ENCODE assay signal across 15 cellular contexts in the genomic region with DNA sequence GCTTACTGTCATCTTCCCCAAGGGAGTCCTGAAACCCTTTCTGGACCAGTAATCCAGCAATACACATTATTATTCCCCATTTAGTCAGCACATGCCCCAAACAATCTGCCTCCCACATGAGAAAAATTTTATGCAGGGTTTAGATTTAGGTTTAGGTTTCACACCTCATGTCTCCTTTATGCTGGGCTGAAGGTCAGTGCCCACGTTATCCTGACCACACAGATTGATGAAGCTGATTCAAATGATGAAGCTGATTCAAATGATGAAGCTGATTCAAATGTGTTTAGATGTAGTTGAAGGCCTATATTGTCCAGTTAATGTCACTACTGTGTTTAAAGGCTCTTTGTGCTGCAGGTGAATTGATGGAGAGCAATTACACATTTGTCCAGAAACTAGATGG. TPM values are rescaled to one million over a fixed set of nuclear protein-coding genes. Genes with fewer than 3 reads are reported as not detected.
DNase-seq lines count a peak whose midpoint lies in the region; ATAC-seq and TF ChIP-seq lines count a peak whose summit lies in the region.
"Had no signal": no experiment of that assay in that cellular context is flagged by ENCODE, and none has a peak within 500 bp of the region (broad histone marks: within the 10 kb centered on the region; RNA-seq: fewer than 3 reads in every experiment).

No MANE protein-coding gene starts in this region.

- H3K9me3 Mint-ChIP-seq in activated CD4-positive, alpha-beta T cell treated with anti-CD3 and anti-CD28 coated beads, Interleukin-2, amount 10 ng/mL, durations not matched to agents 24 days and 14 days = peaks cover 12% of the 10 kb centered on the region
- H3K9me3 Mint-ChIP-seq in CD8-positive, alpha-beta T cell = no peaks in the 10 kb centered on the region
- peaks cover 4% of the 10 kb centered on the region for H3K9me3 Mint-ChIP-seq in activated T-helper 1 cell treated with anti-CD3 and anti-CD28 coated beads, Interleukin-12 subunit alpha, Interleukin-12 subunit beta, Interleukin-2, Interleukin-4 antibody, amounts not matched to agents 30 ng/mL and 10 ng/mL and 1 ng/mL, durations not matched to agents 14 hours and 24 hours and 36 hours
- peaks cover 0 to 2% of the 10 kb centered on the region in 2 donors for H3K9me3 Mint-ChIP-seq in natural killer cell

- in situ Hi-C loops in KBM-7 (cut with MboI; ENCODE audit: low pct_unique_long_range_greater_than_20kb, low sequenced_read_pairs) = no loop called here

- intact Hi-C loops in activated CD4-positive, alpha-beta T cell treated with anti-CD3 and anti-CD28 coated beads, Interleukin-2, amount 10 ng/mL, durations not matched to agents 24 days and 14 days (cut with micrococcal nuclease) = loop anchor here (1.0 to 10.0 kb wide), 2 partner anchors 8 to 798 kb away; no protein-coding TSS in a partner anchor
- intact Hi-C loops in CD8-positive, alpha-beta T cell (cut with DNase I, micrococcal nuclease) = loop anchor here (5.0 to 10.0 kb wide), 3 partner anchors 358 to 1806 kb away; partner anchors contain the start of gene NECTIN3 (in 1 of the 2)
- intact Hi-C loops in activated T-helper 1 cell treated with anti-CD3 and anti-CD28 coated beads, Interleukin-12 subunit alpha, Interleukin-12 subunit beta, Interleukin-2, Interleukin-4 antibody, amounts not matched to agents 30 ng/mL and 10 ng/mL and 1 ng/mL, durations not matched to agents 14 hours and 24 hours and 36 hours (cut with micrococcal nuclease) = loop anchor here (5.0 kb wide), 4 partner anchors 301 to 949 kb away; partner anchors contain the start of genes ATG3, NECTIN3 and SLC35A5
- intact Hi-C loops in natural killer cell (cut with micrococcal nuclease) = loop anchor here (10.0 kb wide), 1 partner anchor 1808 kb away; no protein-coding TSS in a partner anchor

- H3K27me3 ChIP-seq in CD8-positive, alpha-beta T cell (ENCODE audit: insufficient read depth, low read length) = no peaks in the 10 kb centered on the region

- CTCF ChIA-PET in CD8-positive, alpha-beta T cell (lab: Charles Lee) = no interaction called here

- H3K36me3 Mint-ChIP-seq in activated CD4-positive, alpha-beta T cell treated with anti-CD3 and anti-CD28 coated beads, Interleukin-2, amount 10 ng/mL, durations not matched to agents 24 days and 14 days (ENCODE audit: low read depth) = peaks cover 66% of the 10 kb centered on the region
- H3K36me3 Mint-ChIP-seq in CD8-positive, alpha-beta T cell = peaks cover 64% of the 10 kb centered on the region
- H3K36me3 Mint-ChIP-seq in activated T-helper 1 cell treated with anti-CD3 and anti-CD28 coated beads, Interleukin-12 subunit alpha, Interleukin-12 subunit beta, Interleukin-2, Interleukin-4 antibody, amounts not matched to agents 30 ng/mL and 10 ng/mL and 1 ng/mL, durations not matched to agents 14 hours and 24 hours and 36 hours (ENCODE audit: low read depth) = peaks cover 50% of the 10 kb centered on the region
- peaks cover 8% of the 10 kb centered on the region for H3K36me3 Mint-ChIP-seq in natural killer cell
- H3K36me3 Mint-ChIP-seq: CD14-positive monocyte had no signal

- no peak for ATAC-seq in CD8-positive, alpha-beta T cell
- no peak for ATAC-seq in natural killer cell
- ATAC-seq in GM21717 (IDR thresholded peaks at IDR 0.05; ENCODE audit: unreplicated experiment) = no peak

- peak overlapping the region; percentile 92 for H3K27ac Mint-ChIP-seq in activated CD4-positive, alpha-beta T cell treated with anti-CD3 and anti-CD28 coated beads, Interleukin-2, amount 10 ng/mL, durations not matched to agents 24 days and 14 days
- peak overlapping the region; percentile 49 for H3K27ac Mint-ChIP-seq in CD8-positive, alpha-beta T cell
- peak overlapping the region; percentile 98 for H3K27ac Mint-ChIP-seq in activated T-helper 1 cell treated with anti-CD3 and anti-CD28 coated beads, Interleukin-12 subunit alpha, Interleukin-12 subunit beta, Interleukin-2, Interleukin-4 antibody, amounts not matched to agents 30 ng/mL and 10 ng/mL and 1 ng/mL, durations not matched to agents 14 hours and 24 hours and 36 hours
- H3K27ac Mint-ChIP-seq in natural killer cell = peak overlapping the region; percentile 55 to 90
- H3K27ac Mint-ChIP-seq: CD14-positive monocyte had no signal

- peak; percentile 55 for DNase-seq in activated CD4-positive, alpha-beta T cell treated with anti-CD3 and anti-CD28 coated beads, Interleukin-2, amount 10 ng/mL, durations not matched to agents 24 days and 14 days
- DNase-seq in activated CD4-positive, alpha-beta T cell treated with anti-CD3 and anti-CD28 coated beads, Interleukin-2, amount 50 U/mL, for 1 hour = no peak
- DNase-seq in CD8-positive, alpha-beta T cell = no peak
- DNase-seq in activated T-helper 1 cell treated with anti-CD3 and anti-CD28 coated beads, Interleukin-12 subunit alpha, Interleukin-12 subunit beta, Interleukin-2, Interleukin-4 antibody, amounts not matched to agents 30 ng/mL and 10 ng/mL and 1 ng/mL, durations not matched to agents 14 hours and 24 hours and 36 hours (ENCODE audit: low spot score) = no peak
- DNase-seq in natural killer cell = no peak
- no peak for DNase-seq in KBM-7
- no peak for DNase-seq in COLO829 (ENCODE audit: low spot score)
- DNase-seq: NCI-H1105 treated with DMSO at 0.1 percent for 48 hours, NCI-H187, NCI-H446 treated with DMSO at 0.1 percent for 48 hours, NCI-H774 had no signal

- H3K27me3 Mint-ChIP-seq in activated CD4-positive, alpha-beta T cell treated with anti-CD3 and anti-CD28 coated beads, Interleukin-2, amount 10 ng/mL, durations not matched to agents 24 days and 14 days = no peaks in the 10 kb centered on the region
- H3K27me3 Mint-ChIP-seq in CD8-positive, alpha-beta T cell (ENCODE audit: low read depth) = no peaks in the 10 kb centered on the region
- no peaks in the 10 kb centered on the region for H3K27me3 Mint-ChIP-seq in activated T-helper 1 cell treated with anti-CD3 and anti-CD28 coated beads, Interleukin-12 subunit alpha, Interleukin-12 subunit beta, Interleukin-2, Interleukin-4 antibody, amounts not matched to agents 30 ng/mL and 10 ng/mL and 1 ng/mL, durations not matched to agents 14 hours and 24 hours and 36 hours (ENCODE audit: insufficient read depth)
- H3K27me3 Mint-ChIP-seq in natural killer cell (ENCODE audit: low read depth in 2 of 2) = no peaks in the 10 kb centered on the region

- H3K36me3 ChIP-seq in CD8-positive, alpha-beta T cell (ENCODE audit: insufficient read depth, low read length) = peaks cover 2% of the 10 kb centered on the region

- H3K27ac ChIP-seq in CD8-positive, alpha-beta T cell (ENCODE audit: low read depth, low read length) = no peak overlapping the region
- H3K27ac ChIP-seq: KMS-11 had no signal

- H3K4me1 ChIP-seq in CD8-positive, alpha-beta T cell (ENCODE audit: insufficient read depth, low read length) = peaks cover 67% of the 10 kb centered on the region

- H3K4me1 Mint-ChIP-seq in activated CD4-positive, alpha-beta T cell treated with anti-CD3 and anti-CD28 coated beads, Interleukin-2, amount 10 ng/mL, durations not matched to agents 24 days and 14 days = peaks cover 87% of the 10 kb centered on the region
- H3K4me1 Mint-ChIP-seq in CD8-positive, alpha-beta T cell (ENCODE audit: low read depth) = peaks cover 81% of the 10 kb centered on the region
- H3K4me1 Mint-ChIP-seq in activated T-helper 1 cell treated with anti-CD3 and anti-CD28 coated beads, Interleukin-12 subunit alpha, Interleukin-12 subunit beta, Interleukin-2, Interleukin-4 antibody, amounts not matched to agents 30 ng/mL and 10 ng/mL and 1 ng/mL, durations not matched to agents 14 hours and 24 hours and 36 hours (ENCODE audit: low read depth) = peaks cover 100% of the 10 kb centered on the region
- H3K4me1 Mint-ChIP-seq in natural killer cell = peaks cover 60 to 86% of the 10 kb centered on the region in 2 donors

- H3K9me3 ChIP-seq in CD8-positive, alpha-beta T cell (ENCODE audit: low read length) = no peaks in the 10 kb centered on the region

- no peak for TF ChIP-seq CTCF in CD8-positive, alpha-beta T cell (IDR thresholded peaks at IDR 0.05)
- no peak for TF ChIP-seq CTCF in natural killer cell (IDR thresholded peaks at IDR 0.05)

- POLR2A ChIA-PET in CD8-positive, alpha-beta T cell (lab: Charles Lee) = interaction anchor here (1.2 to 1.3 kb wide), 2 partner anchors 54 to 70 kb away, joined by 3 read pairs; no protein-coding TSS in a partner anchor

- H3K4me3 ChIP-seq in CD8-positive, alpha-beta T cell (ENCODE audit: low read depth, low read length) = no peak overlapping the region

- peak overlapping the region; percentile 58 for H3K4me3 Mint-ChIP-seq in activated CD4-positive, alpha-beta T cell treated with anti-CD3 and anti-CD28 coated beads, Interleukin-2, amount 10 ng/mL, durations not matched to agents 24 days and 14 days
- H3K4me3 Mint-ChIP-seq in CD8-positive, alpha-beta T cell = no peak overlapping the region
- peak overlapping the region; percentile 46 for H3K4me3 Mint-ChIP-seq in activated T-helper 1 cell treated with anti-CD3 and anti-CD28 coated beads, Interleukin-12 subunit alpha, Interleukin-12 subunit beta, Interleukin-2, Interleukin-4 antibody, amounts not matched to agents 30 ng/mL and 10 ng/mL and 1 ng/mL, durations not matched to agents 14 hours and 24 hours and 36 hours
- H3K4me3 Mint-ChIP-seq in natural killer cell = no peak overlapping the region
- H3K4me3 Mint-ChIP-seq: CD14-positive monocyte had no signal

RNA-seq across cellular contexts. Expression of gene ZBED2, which starts 18.1 kb away (rescaled TPM):
- total RNA-seq in activated CD4-positive, alpha-beta T cell treated with anti-CD3 and anti-CD28 coated beads, Interleukin-2, amount 10 ng/mL, durations not matched to agents 24 days and 14 days = 587 and 596 TPM in 2 replicates
- under 1 TPM; 0.19 to 0.22 TPM for total RNA-seq in CD8-positive, alpha-beta T cell
- 812 and 827 TPM in 2 replicates for total RNA-seq in activated T-helper 1 cell treated with anti-CD3 and anti-CD28 coated beads, Interleukin-12 subunit alpha, Interleukin-12 subunit beta, Interleukin-2, Interleukin-4 antibody, amounts not matched to agents 30 ng/mL and 10 ng/mL and 1 ng/mL, durations not matched to agents 14 hours and 24 hours and 36 hours
- total RNA-seq in natural killer cell = under 1 TPM in 1 of 3 donors, not detected in 2; 0.26 TPM
- total RNA-seq: A673 had no signal

Comparison
In these comparisons a context has a peak if more than half of its experiments do, and no peak if none do; other contexts are left out.
1. H3K4me3 Mint-ChIP-seq: peak in activated CD4-positive, alpha-beta T cell treated with anti-CD3 and anti-CD28 coated beads, Interleukin-2, amount 10 ng/mL, durations not matched to agents 24 days and 14 days (single experiment) and activated T-helper 1 cell treated with anti-CD3 and anti-CD28 coated beads, Interleukin-12 subunit alpha, Interleukin-12 subunit beta, Interleukin-2, Interleukin-4 antibody, amounts not matched to agents 30 ng/mL and 10 ng/mL and 1 ng/mL, durations not matched to agents 14 hours and 24 hours and 36 hours (single experiment); none in CD8-positive, alpha-beta T cell (single experiment) and natural killer cell (single experiment).
2. RNA of gene ZBED2, which starts 18.1 kb away (total RNA-seq): 812 to 827 TPM in activated T-helper 1 cell treated with anti-CD3 and anti-CD28 coated beads, Interleukin-12 subunit alpha, Interleukin-12 subunit beta, Interleukin-2, Interleukin-4 antibody, amounts not matched to agents 30 ng/mL and 10 ng/mL and 1 ng/mL, durations not matched to agents 14 hours and 24 hours and 36 hours and 587 to 596 TPM in activated CD4-positive, alpha-beta T cell treated with anti-CD3 and anti-CD28 coated beads, Interleukin-2, amount 10 ng/mL, durations not matched to agents 24 days and 14 days; 0.19 to 0.22 TPM in CD8-positive, alpha-beta T cell and 0.26 TPM in natural killer cell; every median in the first group is over 100 times any median in the second.
3. Peak in every context shown above with its lines, with median percentiles within 50 percentile points of each other: H3K27ac Mint-ChIP-seq.